ENCODE assay signal across 2 cellular contexts in genomic region chr7:44031319-44031718, GRCh38. TPM values are rescaled to one million over a fixed set of nuclear protein-coding genes. Genes with fewer than 3 reads are reported as not detected.
"Had no signal": no experiment of that assay in that cellular context is flagged by ENCODE, and none has a peak within 500 bp of the region (broad histone marks: within the 10 kb centered on the region; RNA-seq: fewer than 3 reads in every experiment).

No MANE protein-coding gene starts in this region.

RNA-seq across cellular contexts. Expression of gene SPDYE1, which starts 33.6 kb away (rescaled TPM):
- total RNA-seq: G401 had no signal

RNA-seq across cellular contexts. Expression of gene PGAM2, which starts 34.0 kb away (rescaled TPM):
- total RNA-seq: GM12878 had no signal
- polyA plus RNA-seq: GM12878 had no signal
